In the genomic region with DNA sequence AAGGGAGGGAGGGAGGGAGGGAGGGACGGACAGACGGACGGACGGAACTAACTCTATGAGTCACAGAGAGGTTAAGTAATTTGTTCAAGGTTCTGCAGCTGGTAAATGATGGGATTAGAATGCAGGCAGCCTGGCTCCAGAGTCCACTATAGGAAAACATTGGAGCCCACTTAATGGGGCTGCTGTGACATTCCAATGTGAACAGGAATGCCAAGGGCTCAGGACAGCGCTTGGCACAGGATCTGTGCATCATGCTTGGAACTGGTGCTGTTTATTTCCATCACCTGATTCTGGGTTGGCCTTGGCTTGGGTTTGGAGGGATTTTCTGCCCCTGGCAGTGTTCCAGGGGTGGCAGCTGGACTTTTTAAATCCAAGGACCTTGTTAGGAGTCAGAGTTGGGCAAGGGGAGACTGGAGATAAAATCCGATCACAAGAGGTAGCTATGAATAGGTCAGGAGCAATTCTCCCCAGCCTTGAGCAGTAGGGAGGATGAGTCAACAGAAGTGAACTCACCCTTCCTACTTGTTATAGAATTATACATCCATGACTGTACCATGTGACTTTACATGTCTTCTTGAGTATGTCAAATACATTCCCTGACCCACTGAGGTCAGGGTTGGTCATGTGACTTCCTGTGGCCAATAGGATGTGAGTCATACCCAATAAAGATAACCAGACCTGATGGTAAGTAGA, we compare ENCODE assay signal across 11 cellular contexts. TPM values are rescaled to one million over a fixed set of nuclear protein-coding genes. Genes with fewer than 3 reads are reported as not detected.
DNase-seq lines count a peak whose midpoint lies in the region; ATAC-seq and TF ChIP-seq lines count a peak whose summit lies in the region.
"Had no signal": no experiment of that assay in that cellular context is flagged by ENCODE, and none has a peak within 500 bp of the region (broad histone marks: within the 10 kb centered on the region; RNA-seq: fewer than 3 reads in every experiment).

No MANE protein-coding gene starts in this region.

- WGBS in right cardiac atrium = 27% methylated on average over 6 of the region's 6 CpGs

- no peaks in the 10 kb centered on the region for H3K36me3 ChIP-seq in adipocyte (ENCODE audit: control insufficient read depth, insufficient read depth, low read length, severe bottlenecking)
- no peaks in the 10 kb centered on the region for H3K36me3 ChIP-seq in uterus
- H3K36me3 ChIP-seq: BLaER1 treated with 17β-estradiol and CSF1 and Interleukin-3, amounts not matched to agents 10 nM and 100 nM had no signal

- no peak overlapping the region for H3K27ac Mint-ChIP-seq in activated CD8-positive, alpha-beta memory T cell treated with anti-CD3 and anti-CD28 coated beads, Interleukin-2, amount 10 ng/mL, durations not matched to agents 7 days and 5 days
- H3K27ac Mint-ChIP-seq in immature natural killer cell = no peak overlapping the region
- H3K27ac Mint-ChIP-seq: mesothelial cell of epicardium; T-helper 1 cell treated with Interleukin-12 subunit alpha and Interleukin-12 subunit beta and Interleukin-4 antibody, amounts not matched to agents 30 μg/mL and 1 μg/mL, for 36 hours had no signal

- TF ChIP-seq CTCF in uterus (IDR thresholded peaks at IDR 0.05) = no peak

- CTCF ChIA-PET in activated CD8-positive, alpha-beta memory T cell treated with anti-CD3 and anti-CD28 coated beads, Interleukin-2, amount 10 ng/mL, durations not matched to agents 7 days and 5 days (lab: Charles Lee) = interaction anchor here (0.6 to 2.1 kb wide), 2 partner anchors 9 kb away, joined by 3 to 13 read pairs; no protein-coding TSS in a partner anchor

- DNase-seq in activated CD8-positive, alpha-beta memory T cell treated with anti-CD3 and anti-CD28 coated beads, Interleukin-2, amount 10 ng/mL, durations not matched to agents 7 days and 5 days = peak; percentile 47
- no peak for DNase-seq in activated CD8-positive, alpha-beta memory T cell treated with anti-CD3 and anti-CD28 coated beads for 24 hours
- peak; percentile 62 for DNase-seq in adipocyte (ENCODE audit: low read depth)
- DNase-seq in right cardiac atrium = peak in 2 of 3 donors; percentile 59 to 70
- peak in 1 of 2 donors; percentile 44 for DNase-seq in uterus
- no peak for DNase-seq in immature natural killer cell
- no peak for DNase-seq in NOMO-1 treated with DMSO at 0.1 percent for 48 hours (lab: John Stamatoyannopoulos, UW; ENCODE audit: unreplicated experiment)

- no peak overlapping the region for H3K4me3 ChIP-seq in adipocyte (ENCODE audit: low read length)
- H3K4me3 ChIP-seq in right cardiac atrium (ENCODE audit: low read length) = no peak overlapping the region
- H3K4me3 ChIP-seq in uterus = no peak overlapping the region
- H3K4me3 ChIP-seq: BLaER1 treated with 17β-estradiol and CSF1 and Interleukin-3, amounts not matched to agents 10 nM and 100 nM had no signal

- TF ChIP-seq POLR2A in uterus (IDR thresholded peaks at IDR 0.05) = no peak

- H3K27ac ChIP-seq in right cardiac atrium (ENCODE audit: low read length) (peak overlapping the region; percentile 88), uterus (peak overlapping the region; percentile 47 to 68)
- H3K27ac ChIP-seq: BLaER1 treated with 17β-estradiol and CSF1 and Interleukin-3, amounts not matched to agents 10 nM and 100 nM had no signal

- H3K4me1 Mint-ChIP-seq in activated CD8-positive, alpha-beta memory T cell treated with anti-CD3 and anti-CD28 coated beads, Interleukin-2, amount 10 ng/mL, durations not matched to agents 7 days and 5 days = peaks cover 12% of the 10 kb centered on the region
- H3K4me1 Mint-ChIP-seq in immature natural killer cell = peaks cover 0 to 12% of the 10 kb centered on the region in 2 donors
- H3K4me1 Mint-ChIP-seq: mesothelial cell of epicardium had no signal

- no peak overlapping the region for H3K4me3 Mint-ChIP-seq in activated CD8-positive, alpha-beta memory T cell treated with anti-CD3 and anti-CD28 coated beads, Interleukin-2, amount 10 ng/mL, durations not matched to agents 7 days and 5 days
- H3K4me3 Mint-ChIP-seq in immature natural killer cell = no peak overlapping the region
- H3K4me3 Mint-ChIP-seq: mesothelial cell of epicardium; T-helper 1 cell treated with Interleukin-12 subunit alpha and Interleukin-12 subunit beta and Interleukin-4 antibody, amounts not matched to agents 30 μg/mL and 1 μg/mL, for 36 hours had no signal

- ATAC-seq in activated CD8-positive, alpha-beta memory T cell treated with anti-CD3 and anti-CD28 coated beads, Interleukin-2, amount 10 ng/mL, durations not matched to agents 7 days and 5 days = peak; percentile 36
- ATAC-seq in right cardiac atrium = peak; percentile 72 to 75
- no peak for ATAC-seq in HG02798 (IDR thresholded peaks at IDR 0.05; ENCODE audit: poor library complexity, unreplicated experiment)

- intact Hi-C loops in right cardiac atrium (cut with DNase I) (loop anchor here in 2 of 4 donors (10.0 kb wide), 2 partner anchors 196 to 226 kb away; no protein-coding TSS in a partner anchor), uterus (cut with DNase I; ENCODE audit: low total_unique reads) (no loop called here)

- no peaks in the 10 kb centered on the region for H3K36me3 Mint-ChIP-seq in activated CD8-positive, alpha-beta memory T cell treated with anti-CD3 and anti-CD28 coated beads, Interleukin-2, amount 10 ng/mL, durations not matched to agents 7 days and 5 days
- no peaks in the 10 kb centered on the region for H3K36me3 Mint-ChIP-seq in immature natural killer cell
- H3K36me3 Mint-ChIP-seq: mesothelial cell of epicardium had no signal

- H3K27me3 ChIP-seq in adipocyte (replicated peaks; ENCODE audit: control insufficient read depth, insufficient read depth, low read length) = no peaks in the 10 kb centered on the region
- H3K27me3 ChIP-seq in right cardiac atrium (ENCODE audit: control insufficient read depth, insufficient read depth) = no peaks in the 10 kb centered on the region
- H3K27me3 ChIP-seq in uterus = no peaks in the 10 kb centered on the region
- H3K27me3 ChIP-seq: BLaER1 treated with 17β-estradiol and CSF1 and Interleukin-3, amounts not matched to agents 10 nM and 100 nM had no signal

- H3K9me3 Mint-ChIP-seq in activated CD8-positive, alpha-beta memory T cell treated with anti-CD3 and anti-CD28 coated beads, Interleukin-2, amount 10 ng/mL, durations not matched to agents 7 days and 5 days (ENCODE audit: low read depth) = peaks cover 1% of the 10 kb centered on the region
- peaks cover 0 to 3% (median 0%) of the 10 kb centered on the region in 6 donors for H3K9me3 Mint-ChIP-seq in immature natural killer cell
- H3K9me3 Mint-ChIP-seq: mesothelial cell of epicardium had no signal

- peaks cover 4% of the 10 kb centered on the region for H3K4me1 ChIP-seq in adipocyte (ENCODE audit: control insufficient read depth, insufficient read depth, low read length)
- peaks cover 3% of the 10 kb centered on the region for H3K4me1 ChIP-seq in right cardiac atrium (ENCODE audit: control insufficient read depth, insufficient read depth, low read length)
- no peaks in the 10 kb centered on the region for H3K4me1 ChIP-seq in uterus

- peaks cover 8% of the 10 kb centered on the region for H3K9me3 ChIP-seq in adipocyte (ENCODE audit: control insufficient read depth, low read length)
- H3K9me3 ChIP-seq in right cardiac atrium (ENCODE audit: control insufficient read depth, low read length) = peaks cover 7% of the 10 kb centered on the region
- H3K9me3 ChIP-seq in uterus = no peaks in the 10 kb centered on the region

- no peak overlapping the region for H3K9ac ChIP-seq in adipocyte (ENCODE audit: low read length)
- H3K9ac ChIP-seq: BLaER1 treated with 17β-estradiol and CSF1 and Interleukin-3, amounts not matched to agents 10 nM and 100 nM had no signal

- H3K27me3 Mint-ChIP-seq in activated CD8-positive, alpha-beta memory T cell treated with anti-CD3 and anti-CD28 coated beads, Interleukin-2, amount 10 ng/mL, durations not matched to agents 7 days and 5 days = no peaks in the 10 kb centered on the region
- peaks cover 0 to 2% (median 1%) of the 10 kb centered on the region in 3 donors for H3K27me3 Mint-ChIP-seq in immature natural killer cell (ENCODE audit: low read depth in 3 of 3)

RNA-seq across cellular contexts. Expression of a gene that starts 7.8 kb away (rescaled TPM):
- not detected for total RNA-seq in activated CD8-positive, alpha-beta memory T cell treated with anti-CD3 and anti-CD28 coated beads, Interleukin-2, amount 10 ng/mL, durations not matched to agents 7 days and 5 days
- total RNA-seq in right cardiac atrium = 100 to 1,000 TPM in 1 of 4 donors, 10 to 100 TPM in 3; 60.0 to 132 (median 90.8) TPM
- 94.7 TPM for polyA plus RNA-seq in right cardiac atrium
- total RNA-seq in uterus = 100 to 1,000 TPM in 2 of 4 donors, 10 to 100 TPM in 2; 21.5 to 212 (median 103) TPM
- polyA plus RNA-seq in immature natural killer cell = not detected

RNA-seq across cellular contexts. Expression of a gene that starts 57.8 kb away (rescaled TPM):
- total RNA-seq in activated CD8-positive, alpha-beta memory T cell treated with anti-CD3 and anti-CD28 coated beads, Interleukin-2, amount 10 ng/mL, durations not matched to agents 7 days and 5 days = 100 to 1,000 TPM in 1 of 2 experiments, 10 to 100 TPM in 1; 99.2 to 110 TPM
- total RNA-seq in right cardiac atrium (10 to 100 TPM; 62.4 to 74.1 (median 64.7) TPM), uterus (10 to 100 TPM; 26.1 to 92.3 (median 62.5) TPM)
- polyA plus RNA-seq in right cardiac atrium (62.7 TPM), immature natural killer cell (10 to 100 TPM; 25.0 to 80.9 (median 63.8) TPM)

RNA-seq across cellular contexts. Expression of a gene that starts 59.5 kb away (rescaled TPM):
- not detected for total RNA-seq in activated CD8-positive, alpha-beta memory T cell treated with anti-CD3 and anti-CD28 coated beads, Interleukin-2, amount 10 ng/mL, durations not matched to agents 7 days and 5 days
- total RNA-seq in right cardiac atrium = not detected
- polyA plus RNA-seq in right cardiac atrium = not detected
- total RNA-seq in uterus = not detected
- polyA plus RNA-seq in immature natural killer cell = not detected

Comparison
In these comparisons a context has a peak if more than half of its experiments do, and no peak if none do; other contexts are left out.
1. DNase-seq: peak in activated CD8-positive, alpha-beta memory T cell treated with anti-CD3 and anti-CD28 coated beads, Interleukin-2, amount 10 ng/mL, durations not matched to agents 7 days and 5 days (single experiment), adipocyte (single experiment) and right cardiac atrium (2 of 3); none in activated CD8-positive, alpha-beta memory T cell treated with anti-CD3 and anti-CD28 coated beads for 24 hours (single experiment), immature natural killer cell (0 of 3) and NOMO-1 treated with DMSO at 0.1 percent for 48 hours (single experiment).
2. RNA of a gene that starts 7.8 kb away (total RNA-seq): 21.5 to 212 TPM in uterus and 60.0 to 132 TPM in right cardiac atrium; not detected in activated CD8-positive, alpha-beta memory T cell treated with anti-CD3 and anti-CD28 coated beads, Interleukin-2, amount 10 ng/mL, durations not matched to agents 7 days and 5 days; every median in the first group is over 10 times any median in the second.